27 cellular contexts compared by ENCODE assay signal in the genomic region with DNA sequence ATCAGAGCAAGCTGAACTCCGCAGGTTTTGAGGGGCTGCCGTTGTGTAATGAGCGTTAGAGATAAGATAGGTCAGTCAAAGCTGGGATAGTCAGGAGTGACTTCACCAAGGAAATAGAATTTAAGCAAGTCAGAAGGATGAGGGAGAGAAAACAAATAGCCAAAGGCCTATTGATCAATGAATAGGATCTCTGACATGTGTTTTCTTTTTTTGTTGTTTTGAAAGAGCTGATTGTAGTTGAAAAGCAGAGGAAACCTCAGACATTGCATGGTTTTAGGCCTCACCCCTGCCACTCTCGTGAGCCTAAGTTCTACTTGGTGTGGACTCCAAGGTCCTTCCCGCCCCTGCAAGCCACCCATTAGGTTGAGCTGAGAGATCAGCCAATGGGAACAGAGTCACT. TPM values are rescaled to one million over a fixed set of nuclear protein-coding genes. Genes with fewer than 3 reads are reported as not detected.
"Had no signal": no experiment of that assay in that cellular context is flagged by ENCODE, and none has a peak within 500 bp of the region (broad histone marks: within the 10 kb centered on the region; RNA-seq: fewer than 3 reads in every experiment).

No MANE protein-coding gene starts in this region.

- H3K9me3 ChIP-seq: adrenal gland, ascending aorta, esophagus squamous epithelium, gastroesophageal sphincter, psoas muscle, right atrium auricular region had no signal

- H3K9ac ChIP-seq: neural progenitor cell had no signal

- H3K27ac Mint-ChIP-seq: activated CD4-positive, alpha-beta T cell treated with anti-CD3 and anti-CD28 coated beads, Interleukin-2, amount 10 ng/mL, durations not matched to agents 7 days and 5 days; mesothelial cell of epicardium; neural progenitor cell had no signal

- H3K27ac ChIP-seq: adrenal gland, ascending aorta, brain microvascular endothelial cell, esophagus squamous epithelium, gastroesophageal sphincter, neural progenitor cell, psoas muscle, right atrium auricular region had no signal

- H3K27me3 Mint-ChIP-seq: activated CD4-positive, alpha-beta T cell treated with anti-CD3 and anti-CD28 coated beads, Interleukin-2, amount 10 ng/mL, durations not matched to agents 7 days and 5 days; naive thymus-derived CD8-positive, alpha-beta T cell had no signal

- DNase-seq: activated CD4-positive, alpha-beta T cell treated with anti-CD3 and anti-CD28 coated beads, Interleukin-2, amount 10 ng/mL, durations not matched to agents 7 days and 5 days; activated CD4-positive, CD25-positive, alpha-beta regulatory T cell treated with anti-CD3 and anti-CD28 coated beads, Interleukin-2, amount 50 U/mL, for 72 hours; activated effector memory CD4-positive, alpha-beta T cell treated with Interleukin-2 at 50 U/mL for 16 hours; activated naive CD4-positive, alpha-beta T cell treated with anti-CD3 and anti-CD28 coated beads, Interleukin-2, amount 50 U/mL, for 16 hours; activated T-cell treated with anti-CD3 and anti-CD28 coated beads, Interleukin-2, amount 50 U/mL, for 48 hours; adrenal gland; brain microvascular endothelial cell; caudate nucleus; effector memory CD4-positive, alpha-beta T cell; esophagus squamous epithelium; hypothalamus; left ventricle myocardium superior; mammary epithelial cell; naive thymus-derived CD8-positive, alpha-beta T cell; psoas muscle; stimulated activated CD4-positive, alpha-beta T cell treated with anti-CD3 and anti-CD28 coated beads, Interleukin-4, amount 100 ng/mL, for 24 hours; stimulated activated naive CD8-positive, alpha-beta T cell treated with anti-CD3 and anti-CD28 coated beads, Interleukin-15, Interleukin-2, amounts not matched to agents 100 U/mL and 50 U/mL, for 24 hours had no signal

- H3K9me3 Mint-ChIP-seq: activated CD4-positive, alpha-beta T cell treated with anti-CD3 and anti-CD28 coated beads, Interleukin-2, amount 10 ng/mL, durations not matched to agents 7 days and 5 days; mesothelial cell of epicardium; naive thymus-derived CD8-positive, alpha-beta T cell had no signal

- H3K4me3 ChIP-seq: adrenal gland, ascending aorta, esophagus squamous epithelium, gastroesophageal sphincter, neural progenitor cell, psoas muscle, right atrium auricular region had no signal

- H3K27me3 ChIP-seq: adrenal gland, ascending aorta, brain microvascular endothelial cell, esophagus squamous epithelium, gastroesophageal sphincter, neural progenitor cell, right atrium auricular region had no signal

- ATAC-seq: gastroesophageal sphincter; left ventricle myocardium superior; naive thymus-derived CD8-positive, alpha-beta T cell; psoas muscle; stimulated activated naive CD8-positive, alpha-beta T cell treated with anti-CD3 and anti-CD28 coated beads, Interleukin-15, Interleukin-2, amounts not matched to agents 100 U/mL and 50 U/mL, for 24 hours had no signal

- H3K4me3 Mint-ChIP-seq: activated CD4-positive, alpha-beta T cell treated with anti-CD3 and anti-CD28 coated beads, Interleukin-2, amount 10 ng/mL, durations not matched to agents 7 days and 5 days; mesothelial cell of epicardium; neural progenitor cell had no signal

RNA-seq across cellular contexts. Expression of a gene that starts 29.2 kb away (rescaled TPM):
- total RNA-seq: activated CD4-positive, alpha-beta T cell treated with anti-CD3 and anti-CD28 coated beads, Interleukin-2, amount 10 ng/mL, durations not matched to agents 7 days and 5 days; ascending aorta; dermis microvascular lymphatic vessel endothelial cell; esophagus squamous epithelium; gastroesophageal sphincter; left ventricle myocardium superior; mammary epithelial cell; naive thymus-derived CD8-positive, alpha-beta T cell; right atrium auricular region; subcutaneous adipose tissue; T-helper 2 cell treated with Interferon-gamma antibody and Interleukin-4, amounts not matched to agents 100 ng/mL and 5 ng/mL, for 36 hours; urinary bladder had no signal
- polyA plus RNA-seq: adrenal gland; mammary epithelial cell; naive thymus-derived CD8-positive, alpha-beta T cell; thymus; urinary bladder had no signal
